1 cellular context compared by ENCODE assay signal in the genomic region with DNA sequence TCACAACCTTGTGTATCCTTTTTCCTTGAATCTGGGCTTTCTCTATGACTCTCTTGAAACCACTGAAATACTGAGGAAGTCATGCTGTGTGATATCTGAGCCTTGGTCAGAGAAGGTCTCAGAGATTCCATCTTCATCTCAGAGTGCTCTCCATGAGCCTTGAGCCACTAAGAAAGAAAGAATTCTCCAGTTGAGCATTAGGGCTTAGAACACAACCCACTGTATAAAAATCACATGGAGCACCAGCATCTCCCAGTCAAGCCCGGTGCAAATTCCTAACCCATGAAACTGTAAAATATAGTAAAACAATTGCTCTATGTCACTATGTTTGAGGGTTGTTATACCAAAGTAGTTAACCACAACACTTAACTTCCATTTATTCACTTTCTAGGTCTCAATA.
TF ChIP-seq lines count a peak whose summit lies in the region.

No MANE protein-coding gene starts in this region.

TF ChIP-seq in IMR-90, 13 proteins besides CTCF, POLR2A, EP300 and RAD21 (continued from another document):
- TF ChIP-seq SMC3 (IDR thresholded peaks at IDR 0.05; ENCODE audit: low read depth, low read length) = no peak
- no peak for TF ChIP-seq RFX5 (IDR thresholded peaks at IDR 0.05; ENCODE audit: low read depth, low read length)
- no peak for TF ChIP-seq BHLHE40 (IDR thresholded peaks at IDR 0.05; ENCODE audit: low read depth, low read length)
- no peak for TF ChIP-seq CEBPB (IDR thresholded peaks at IDR 0.05; ENCODE audit: low read depth, low read length)
- TF ChIP-seq, protein P1, sequence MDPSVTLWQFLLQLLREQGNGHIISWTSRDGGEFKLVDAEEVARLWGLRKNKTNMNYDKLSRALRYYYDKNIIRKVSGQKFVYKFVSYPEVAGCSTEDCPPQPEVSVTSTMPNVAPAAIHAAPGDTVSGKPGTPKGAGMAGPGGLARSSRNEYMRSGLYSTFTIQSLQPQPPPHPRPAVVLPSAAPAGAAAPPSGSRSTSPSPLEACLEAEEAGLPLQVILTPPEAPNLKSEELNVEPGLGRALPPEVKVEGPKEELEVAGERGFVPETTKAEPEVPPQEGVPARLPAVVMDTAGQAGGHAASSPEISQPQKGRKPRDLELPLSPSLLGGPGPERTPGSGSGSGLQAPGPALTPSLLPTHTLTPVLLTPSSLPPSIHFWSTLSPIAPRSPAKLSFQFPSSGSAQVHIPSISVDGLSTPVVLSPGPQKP (IDR thresholded peaks at IDR 0.05; ENCODE audit: borderline replicate concordance, low read depth, low read length) = no peak
- no peak for TF ChIP-seq FOS (IDR thresholded peaks at IDR 0.05; ENCODE audit: low read depth, low read length)
- TF ChIP-seq NFE2L2 (IDR thresholded peaks at IDR 0.05; ENCODE audit: low read depth, low read length) = no peak
- TF ChIP-seq MXI1 (IDR thresholded peaks at IDR 0.05; ENCODE audit: borderline replicate concordance, low read depth, low read length) = no peak
- no peak for TF ChIP-seq MAFK (IDR thresholded peaks at IDR 0.05; ENCODE audit: low read depth, low read length)
TF ChIP-seq in IMR-90: peak in this region for 0.
